ENCODE assay signal across 8 cellular contexts in the genomic region with DNA sequence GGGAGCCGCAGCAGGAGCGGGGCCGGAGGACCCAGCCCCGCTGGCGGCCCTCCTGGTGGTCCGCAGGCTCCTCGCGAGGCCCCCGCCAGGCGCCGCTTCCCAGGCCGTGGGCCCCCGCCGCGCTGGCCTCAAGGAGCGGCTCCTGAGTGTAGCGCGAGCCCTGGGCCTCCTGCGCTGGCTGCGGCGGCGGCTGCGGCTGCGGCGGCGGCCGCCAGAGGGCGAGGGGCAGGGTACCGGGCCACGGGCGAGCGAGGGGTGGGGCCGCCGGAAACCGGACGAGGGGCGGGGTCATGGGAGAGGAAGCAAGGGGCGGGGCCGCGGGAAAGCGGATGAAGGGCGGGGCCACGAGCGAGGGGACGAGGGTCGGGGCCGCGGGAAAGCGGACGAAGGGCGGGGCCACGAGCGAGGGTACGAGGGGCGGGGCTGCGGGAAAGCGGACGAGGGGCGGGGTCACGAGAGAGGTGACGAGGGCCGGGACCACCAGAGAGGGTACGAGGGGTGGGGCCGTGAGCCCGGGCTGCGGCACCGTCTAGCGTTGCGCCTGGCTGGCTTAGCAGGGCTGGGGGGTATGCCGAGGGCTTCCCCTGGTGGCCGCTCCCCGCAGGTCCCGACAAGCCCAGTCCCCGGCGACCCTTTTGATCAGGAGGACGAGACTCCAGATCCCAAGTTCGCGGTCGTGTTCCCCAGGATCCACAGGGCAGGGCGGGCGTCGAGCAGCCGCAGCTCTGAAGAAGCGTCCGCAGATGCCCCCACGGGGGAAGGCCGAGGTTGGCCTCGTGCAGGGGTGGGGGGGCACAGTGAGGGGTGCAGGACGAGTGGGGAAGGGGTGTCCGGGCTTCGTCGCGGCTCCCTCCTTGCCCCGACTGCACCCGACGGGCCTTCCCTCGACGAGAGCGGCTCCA. TPM values are rescaled to one million over a fixed set of nuclear protein-coding genes. Genes with fewer than 3 reads are reported as not detected.
DNase-seq lines count a peak whose midpoint lies in the region; ATAC-seq and TF ChIP-seq lines count a peak whose summit lies in the region.

No MANE protein-coding gene starts in this region.

- peaks cover 0 to 2% of the 10 kb centered on the region in 2 donors for H3K27me3 Mint-ChIP-seq in T-cell

- peak; percentile 50 to 83 (median 68) for TF ChIP-seq CTCF in heart right ventricle (IDR thresholded peaks at IDR 0.05)
- TF ChIP-seq CTCF in thyroid gland (IDR thresholded peaks at IDR 0.05): peak; percentile 21 to 95 (median 67)

- H3K4me3 Mint-ChIP-seq in T-cell: peak overlapping the region; percentile 64 to 77 (median 73)

- peak overlapping the region; percentile 59 for H2BK120ac ChIP-seq in trophoblast cell (ENCODE audit: insufficient read depth, low read length, poor library complexity)

- no peaks in the 10 kb centered on the region for H3K36me3 Mint-ChIP-seq in T-cell

- DNase-seq in GDM1 (lab: John Stamatoyannopoulos, UW): peak; percentile 90
- peak; percentile 21 for DNase-seq in NCI-H1417 treated with DMSO at 0.1 percent for 48 hours (lab: John Stamatoyannopoulos, UW)
- DNase-seq in T-cell: peak; percentile 82 to 96 (median 92)
- peak; percentile 97 to 99 for DNase-seq in heart right ventricle
- peak; percentile 75 to 91 for DNase-seq in trophoblast cell
- DNase-seq in thyroid gland: peak; percentile 95 to 96

- CTCF ChIA-PET in T-cell (lab: Charles Lee): interaction anchor here in 1 of 2 donors (1.3 kb wide), 1 partner anchor 8 kb away, joined by 4 read pairs; no protein-coding TSS in a partner anchor

- POLR2A ChIA-PET in T-cell (lab: Charles Lee): no interaction called here

- H2AFZ ChIP-seq in trophoblast cell (ENCODE audit: insufficient read depth, low read length, poor library complexity): peak overlapping the region; percentile 84

- H2BK12ac ChIP-seq in trophoblast cell (ENCODE audit: low read length): no peak overlapping the region

- peak overlapping the region; percentile 90 for H3K18ac ChIP-seq in trophoblast cell (ENCODE audit: low read length)

- H3K23ac ChIP-seq in trophoblast cell (ENCODE audit: low read length): no peak overlapping the region

- peak overlapping the region; percentile 77 for H3K9ac ChIP-seq in trophoblast cell (ENCODE audit: low read length)

- H3K4me3 ChIP-seq in heart right ventricle: peak overlapping the region; percentile 56 to 89 (median 74)
- H3K4me3 ChIP-seq in trophoblast cell (ENCODE audit: low read depth, low read length): peak overlapping the region; percentile 68
- H3K4me3 ChIP-seq in thyroid gland (replicated peaks in 1 of 3): peak overlapping the region; percentile 53 to 67 (median 58)

- peaks cover 18% of the 10 kb centered on the region for H3K79me1 ChIP-seq in trophoblast cell (ENCODE audit: low read length)

- H3K4me2 ChIP-seq in trophoblast cell (ENCODE audit: low read length): peak overlapping the region; percentile 61

- no peak overlapping the region for H2AK5ac ChIP-seq in trophoblast cell (ENCODE audit: low read length)

- H4K12ac ChIP-seq in trophoblast cell (ENCODE audit: low read depth, low read length): peak overlapping the region; percentile 88

- H4K91ac ChIP-seq in trophoblast cell (ENCODE audit: low read depth, low read length): peak overlapping the region; percentile 85

- no peaks in the 10 kb centered on the region for H3K9me3 Mint-ChIP-seq in T-cell

- peaks cover 5 to 11% (median 5%) of the 10 kb centered on the region in 3 donors for H3K4me1 Mint-ChIP-seq in T-cell

- ATAC-seq in HG02623 (IDR thresholded peaks at IDR 0.05; ENCODE audit: unreplicated experiment) (peak; percentile 73), T-cell (replicated peaks in 1 of 4) (peak; percentile 83 to 91 (median 86)), heart right ventricle (peak; percentile 88 to 94 (median 92))

- 6 to 10% (median 8%) methylated on average over 41 to 99 of the region's 99 CpGs for WGBS in adipose tissue, 3 donors
- 7 to 8% methylated on average over 66 to 97 of the region's 99 CpGs for WGBS in heart right ventricle, 2 donors
- no CpG with 5 or more reads among the region's 99 CpGs for WGBS in trophoblast cell (ENCODE audit: extremely low coverage, insufficient coverage, insufficient read length)
- 1 to 9% methylated on average over 18 to 60 of the region's 99 CpGs for WGBS in thyroid gland, 2 donors

- H3K9me3 ChIP-seq in heart right ventricle (no peaks in the 10 kb centered on the region), trophoblast cell (ENCODE audit: insufficient read depth, low read depth, low read length) (no peaks in the 10 kb centered on the region), thyroid gland (no peaks in the 10 kb centered on the region)

- H3K4ac ChIP-seq in trophoblast cell (ENCODE audit: low read depth, low read length): peak overlapping the region; percentile 68

- peak overlapping the region; percentile 90 for H4K8ac ChIP-seq in trophoblast cell (ENCODE audit: low read depth, low read length)

- no peak overlapping the region for H2BK5ac ChIP-seq in trophoblast cell (ENCODE audit: low read depth, low read length, poor library complexity)

- peak overlapping the region; percentile 55 for H3K14ac ChIP-seq in trophoblast cell (ENCODE audit: low read length)

- H3K4me1 ChIP-seq in heart right ventricle (peaks cover 9 to 31% (median 21%) of the 10 kb centered on the region in 9 donors), trophoblast cell (ENCODE audit: control insufficient read depth in 1 of 2, insufficient read depth in 2 of 2, low read length in 2 of 2) (peaks cover 4 to 9% of the 10 kb centered on the region in 2 experiments), thyroid gland (peaks cover 7 to 15% of the 10 kb centered on the region in 2 donors)

- intact Hi-C loops in heart right ventricle (cut with DNase I): loop anchor here in 8 of 10 donors (2.0 to 10.0 kb wide), 4 partner anchors 64 to 164 kb away; a partner anchor contains a TSS
- intact Hi-C loops in thyroid gland (cut with DNase I): loop anchor here (5.0 kb wide), 1 partner anchor 62 kb away; a partner anchor contains a TSS

- H3K27me3 ChIP-seq in heart right ventricle (peaks cover 0 to 8% (median 0%) of the 10 kb centered on the region in 7 donors), trophoblast cell (ENCODE audit: insufficient read depth, low read length) (no peaks in the 10 kb centered on the region), thyroid gland (no peaks in the 10 kb centered on the region)

- peaks cover 0 to 18% (median 0%) of the 10 kb centered on the region in 9 donors for H3K36me3 ChIP-seq in heart right ventricle
- H3K36me3 ChIP-seq in trophoblast cell (ENCODE audit: control insufficient read depth in 1 of 2, insufficient read depth in 2 of 2, low read length in 2 of 2): no peaks in the 10 kb centered on the region
- H3K36me3 ChIP-seq in thyroid gland: no peaks in the 10 kb centered on the region

- H3K27ac Mint-ChIP-seq in T-cell: peak overlapping the region in 1 of 2 donors; percentile 75

- peak in 1 of 2 donors; percentile 88 for TF ChIP-seq POLR2A in thyroid gland (IDR thresholded peaks at IDR 0.05)

- H3K79me2 ChIP-seq in trophoblast cell (ENCODE audit: control insufficient read depth, insufficient read depth, low read length, poor library complexity): peaks cover 12% of the 10 kb centered on the region

- H3K27ac ChIP-seq in adipose tissue (ENCODE audit: low read depth, low read length) (peak overlapping the region; percentile 21), heart right ventricle (peak overlapping the region; percentile 92 to 99 (median 96)), trophoblast cell (ENCODE audit: low read depth, low read length) (peak overlapping the region; percentile 71), thyroid gland (peak overlapping the region; percentile 92 to 97 (median 97))

RNA-seq across cellular contexts. Expression of a gene that starts 1.7 kb away (rescaled TPM):
- 100 to 1,000 TPM; 171 to 382 (median 273) TPM for total RNA-seq in T-cell
- polyA plus RNA-seq in adipose tissue: 100 to 1,000 TPM in 1 of 3 donors, 10 to 100 TPM in 2; 33.4 to 309 (median 70.4) TPM
- total RNA-seq in heart right ventricle: 10 to 100 TPM; 27.9 to 62.2 (median 45.8) TPM
- 100 to 1,000 TPM in 1 of 2 donors, 10 to 100 TPM in 1; 30.8 to 205 TPM for polyA plus RNA-seq in heart right ventricle
- 8.3 and 8.9 TPM in 2 replicates for polyA plus RNA-seq in trophoblast cell (2013)
- 100 to 1,000 TPM in 2 of 4 donors, 10 to 100 TPM in 2; 64.9 to 209 (median 120) TPM for total RNA-seq in thyroid gland

RNA-seq across cellular contexts. Expression of a gene that starts 44.0 kb away (rescaled TPM):
- total RNA-seq in T-cell (1 to 10 TPM in 2 of 5 donors, under 1 TPM in 3; 0.35 to 2.2 (median 0.82) TPM), heart right ventricle (10 to 100 TPM in 2 of 10 donors, 1 to 10 TPM in 8; 1.9 to 14.2 (median 6.5) TPM), thyroid gland (10 to 100 TPM in 2 of 4 donors, 1 to 10 TPM in 2; 2.3 to 13.6 (median 7.9) TPM)
- polyA plus RNA-seq in adipose tissue (1 to 10 TPM in 2 of 3 donors, under 1 TPM in 1; 0.67 to 1.5 (median 1.4) TPM), heart right ventricle (10 to 100 TPM in 1 of 2 donors, 1 to 10 TPM in 1; 3.1 to 19.2 TPM)
- 0.37 and 0.38 TPM in 2 replicates for polyA plus RNA-seq in trophoblast cell (2013)

Comparison
In these comparisons a context has a peak if more than half of its experiments do, and no peak if none do; other contexts are left out.
1. Peak in every context shown above with its lines: DNase-seq, ATAC-seq, H3K4me3 ChIP-seq and H3K27ac ChIP-seq.
2. DNase-seq: peak in every context shown above with its lines; median percentile 98 in heart right ventricle; 96 in thyroid gland; 92 in T-cell; 90 in GDM1; 83 in trophoblast cell; 21 in NCI-H1417 treated with DMSO at 0.1 percent for 48 hours.
3. H3K27ac ChIP-seq: peak in every context shown above with its lines; median percentile 97 in thyroid gland; 96 in heart right ventricle; 71 in trophoblast cell; 21 in adipose tissue.